Comparison of ENCODE assay signal across 25 cellular contexts in genomic region chr13:19670147-19670546, GRCh38. TPM values are rescaled to one million over a fixed set of nuclear protein-coding genes. Genes with fewer than 3 reads are reported as not detected.
A peak's percentile ranks its signal among the peaks of the same experiment; 100 is the strongest.
DNase-seq lines count a peak whose midpoint lies in the region; ATAC-seq and TF ChIP-seq lines count a peak whose summit lies in the region.
"Had no signal": no experiment of that assay in that cellular context is flagged by ENCODE, and none has a peak within 500 bp of the region (broad histone marks: within the 10 kb centered on the region; RNA-seq: fewer than 3 reads in every experiment).

No MANE protein-coding gene starts in this region.

- H3K4me1 Mint-ChIP-seq in CD4-positive, CD25-positive, alpha-beta regulatory T cell: peaks cover 0 to 9% (median 4%) of the 10 kb centered on the region in 4 donors
- H3K4me1 Mint-ChIP-seq in IgD-negative memory B cell: peaks cover 5 to 9% (median 8%) of the 10 kb centered on the region in 3 donors
- H3K4me1 Mint-ChIP-seq in central memory CD8-positive, alpha-beta T cell: peaks cover 5% of the 10 kb centered on the region
- peaks cover 0 to 9% (median 0%) of the 10 kb centered on the region in 7 donors for H3K4me1 Mint-ChIP-seq in naive thymus-derived CD4-positive, alpha-beta T cell
- no peaks in the 10 kb centered on the region for H3K4me1 Mint-ChIP-seq in HFFc6 (ENCODE audit: low read depth)

- ATAC-seq in CD4-positive, CD25-positive, alpha-beta regulatory T cell (ENCODE audit: low read depth in 2 of 2): no peak
- no peak for ATAC-seq in central memory CD8-positive, alpha-beta T cell (replicated peaks; ENCODE audit: extremely low read depth, poor library complexity, severe bottlenecking)
- ATAC-seq in naive thymus-derived CD4-positive, alpha-beta T cell: no peak
- no peak for ATAC-seq in GM21528 (IDR thresholded peaks at IDR 0.05; ENCODE audit: low FRiP score, unreplicated experiment)
- ATAC-seq: left ventricle myocardium superior, Panc1 had no signal

- POLR2A ChIA-PET in naive thymus-derived CD4-positive, alpha-beta T cell (lab: Charles Lee): no interaction called here

- H3K36me3 Mint-ChIP-seq in CD4-positive, CD25-positive, alpha-beta regulatory T cell: peaks cover 74% of the 10 kb centered on the region
- H3K36me3 Mint-ChIP-seq in IgD-negative memory B cell (peaks cover 2% of the 10 kb centered on the region), HFFc6 (ENCODE audit: low read depth) (peaks cover 41% of the 10 kb centered on the region)
- H3K36me3 Mint-ChIP-seq in central memory CD8-positive, alpha-beta T cell (ENCODE audit: insufficient read depth): peaks cover 84% of the 10 kb centered on the region
- H3K36me3 Mint-ChIP-seq in naive thymus-derived CD4-positive, alpha-beta T cell: peaks cover 8 to 67% (median 37%) of the 10 kb centered on the region in 5 donors

- no peaks in the 10 kb centered on the region for H3K27me3 ChIP-seq in CD4-positive, CD25-positive, alpha-beta regulatory T cell (ENCODE audit: control insufficient read depth, insufficient read depth, low read length)
- no peaks in the 10 kb centered on the region for H3K27me3 ChIP-seq in naive thymus-derived CD4-positive, alpha-beta T cell (ENCODE audit: control insufficient read depth in 2 of 2, insufficient read depth in 2 of 2, low read length in 2 of 2)

- TF ChIP-seq CTCF in HFFc6 (IDR thresholded peaks at IDR 0.05): no peak

- H3K27ac ChIP-seq in CD4-positive, CD25-positive, alpha-beta regulatory T cell (ENCODE audit: insufficient read depth, low read length, poor library complexity, severe bottlenecking): no peak overlapping the region
- H3K27ac ChIP-seq in naive thymus-derived CD4-positive, alpha-beta T cell (ENCODE audit: low read depth, low read length): no peak overlapping the region
- H3K27ac ChIP-seq: C4-2B, coronary artery, thoracic aorta had no signal

- H3K4me3 ChIP-seq in CD4-positive, CD25-positive, alpha-beta regulatory T cell (ENCODE audit: low read depth, low read length): no peak overlapping the region
- H3K4me3 ChIP-seq in naive thymus-derived CD4-positive, alpha-beta T cell (ENCODE audit: low read length): no peak overlapping the region
- H3K4me3 ChIP-seq: coronary artery, thoracic aorta had no signal

- H3K27ac Mint-ChIP-seq in CD4-positive, CD25-positive, alpha-beta regulatory T cell: peak overlapping the region in 2 of 3 donors; percentile 40 to 78
- H3K27ac Mint-ChIP-seq in IgD-negative memory B cell (peak overlapping the region in 2 of 3 donors; percentile 87 to 89), HFFc6 (no peak overlapping the region)
- peak overlapping the region; percentile 13 for H3K27ac Mint-ChIP-seq in central memory CD8-positive, alpha-beta T cell (ENCODE audit: low read depth)
- H3K27ac Mint-ChIP-seq in naive thymus-derived CD4-positive, alpha-beta T cell: peak overlapping the region in 6 of 9 donors; percentile 10 to 53 (median 40)
- H3K27ac Mint-ChIP-seq: stimulated activated naive CD8-positive, alpha-beta T cell treated with anti-CD3 and anti-CD28 coated beads, Interleukin-15, Interleukin-2, amounts not matched to agents 100 ng/mL and 50 ng/mL, for 24 hours had no signal

- CTCF ChIA-PET in naive thymus-derived CD4-positive, alpha-beta T cell (lab: Charles Lee): no interaction called here

- no peak for DNase-seq in CD4-positive, CD25-positive, alpha-beta regulatory T cell
- no peak for DNase-seq in central memory CD8-positive, alpha-beta T cell (ENCODE audit: low spot score in 2 of 2)
- no peak for DNase-seq in naive thymus-derived CD4-positive, alpha-beta T cell
- DNase-seq in DMS153 treated with DMSO at 0.1 percent for 48 hours (lab: John Stamatoyannopoulos, UW; ENCODE audit: unreplicated experiment) (no peak), HFFc6 (no peak)
- no peak for DNase-seq in activated CD4-positive, alpha-beta T cell treated with anti-CD3 and anti-CD28 coated beads, Interleukin-2, amount 50 U/mL, for 1 hour
- DNase-seq: activated CD4-positive, CD25-positive, alpha-beta regulatory T cell treated with anti-CD3 and anti-CD28 coated beads, Interleukin-2, amount 50 U/mL, for 72 hours; activated naive CD4-positive, alpha-beta T cell treated with anti-CD3 and anti-CD28 coated beads, Interleukin-2, amount 50 U/mL, for 16 hours; aorta; effector CD8-positive, alpha-beta T cell; KBM-7; left ventricle myocardium superior; midbrain; NCI-H1092 treated with DMSO at 0.1 percent for 48 hours; NCI-H187; NCI-H446 treated with DMSO at 0.1 percent for 48 hours; NCI-H774; Right ventricle myocardium superior had no signal

- no peaks in the 10 kb centered on the region for H3K9me3 Mint-ChIP-seq in CD4-positive, CD25-positive, alpha-beta regulatory T cell
- no peaks in the 10 kb centered on the region for H3K9me3 Mint-ChIP-seq in IgD-negative memory B cell
- H3K9me3 Mint-ChIP-seq in central memory CD8-positive, alpha-beta T cell: no peaks in the 10 kb centered on the region
- peaks cover 0 to 3% (median 0%) of the 10 kb centered on the region in 11 donors for H3K9me3 Mint-ChIP-seq in naive thymus-derived CD4-positive, alpha-beta T cell
- H3K9me3 Mint-ChIP-seq in HFFc6: no peaks in the 10 kb centered on the region
- H3K9me3 Mint-ChIP-seq: stimulated activated naive CD8-positive, alpha-beta T cell treated with anti-CD3 and anti-CD28 coated beads, Interleukin-15, Interleukin-2, amounts not matched to agents 100 ng/mL and 50 ng/mL, for 24 hours had no signal

- no peak overlapping the region for H3K4me3 Mint-ChIP-seq in CD4-positive, CD25-positive, alpha-beta regulatory T cell
- H3K4me3 Mint-ChIP-seq in IgD-negative memory B cell (no peak overlapping the region), HFFc6 (no peak overlapping the region)
- no peak overlapping the region for H3K4me3 Mint-ChIP-seq in central memory CD8-positive, alpha-beta T cell
- H3K4me3 Mint-ChIP-seq in naive thymus-derived CD4-positive, alpha-beta T cell: no peak overlapping the region
- H3K4me3 Mint-ChIP-seq: stimulated activated naive CD8-positive, alpha-beta T cell treated with anti-CD3 and anti-CD28 coated beads, Interleukin-15, Interleukin-2, amounts not matched to agents 100 ng/mL and 50 ng/mL, for 24 hours had no signal

- no peaks in the 10 kb centered on the region for H3K27me3 Mint-ChIP-seq in CD4-positive, CD25-positive, alpha-beta regulatory T cell
- H3K27me3 Mint-ChIP-seq in IgD-negative memory B cell (no peaks in the 10 kb centered on the region), HFFc6 (ENCODE audit: insufficient read depth) (peaks cover 4% of the 10 kb centered on the region)
- no peaks in the 10 kb centered on the region for H3K27me3 Mint-ChIP-seq in central memory CD8-positive, alpha-beta T cell
- H3K27me3 Mint-ChIP-seq in naive thymus-derived CD4-positive, alpha-beta T cell: no peaks in the 10 kb centered on the region
- H3K27me3 Mint-ChIP-seq: stimulated activated naive CD8-positive, alpha-beta T cell treated with anti-CD3 and anti-CD28 coated beads, Interleukin-15, Interleukin-2, amounts not matched to agents 100 ng/mL and 50 ng/mL, for 24 hours had no signal

- intact Hi-C loops in naive thymus-derived CD4-positive, alpha-beta T cell (cut with micrococcal nuclease): no loop called here

- no peaks in the 10 kb centered on the region for H3K9me3 ChIP-seq in CD4-positive, CD25-positive, alpha-beta regulatory T cell (ENCODE audit: control insufficient read depth in 2 of 2, low read length in 2 of 2)
- H3K9me3 ChIP-seq in naive thymus-derived CD4-positive, alpha-beta T cell (ENCODE audit: control insufficient read depth in 2 of 3, low read length in 3 of 3): no peaks in the 10 kb centered on the region
- H3K9me3 ChIP-seq: thoracic aorta had no signal

- peaks cover 96% of the 10 kb centered on the region for H3K36me3 ChIP-seq in CD4-positive, CD25-positive, alpha-beta regulatory T cell (ENCODE audit: control insufficient read depth, insufficient read depth, low read length)
- peaks cover 14 to 93% (median 30%) of the 10 kb centered on the region in 3 experiments for H3K36me3 ChIP-seq in naive thymus-derived CD4-positive, alpha-beta T cell (ENCODE audit: control insufficient read depth in 2 of 3, insufficient read depth in 3 of 3, low read length in 3 of 3)

- H3K4me1 ChIP-seq in CD4-positive, CD25-positive, alpha-beta regulatory T cell (ENCODE audit: control insufficient read depth, insufficient read depth, low read length, poor library complexity, severe bottlenecking): no peaks in the 10 kb centered on the region
- H3K4me1 ChIP-seq in naive thymus-derived CD4-positive, alpha-beta T cell (ENCODE audit: control insufficient read depth in 2 of 2, insufficient read depth in 2 of 2, low read length in 2 of 2): no peaks in the 10 kb centered on the region

RNA-seq across cellular contexts. Expression of gene MPHOSPH8, which starts 36.7 kb away (rescaled TPM):
- total RNA-seq in CD4-positive, CD25-positive, alpha-beta regulatory T cell: 74.2 TPM
- 10 to 100 TPM in 3 of 4 donors, 1 to 10 TPM in 1; 9.8 to 13.9 (median 12.5) TPM for polyA plus RNA-seq in CD4-positive, CD25-positive, alpha-beta regulatory T cell
- polyA plus RNA-seq in IgD-negative memory B cell: 19.8 TPM
- 100 to 1,000 TPM in 2 of 5 experiments, 10 to 100 TPM in 3; 50.6 to 131 (median 65.6) TPM for total RNA-seq in naive thymus-derived CD4-positive, alpha-beta T cell
- 10 to 100 TPM; 14.3 to 18.4 TPM for polyA plus RNA-seq in naive thymus-derived CD4-positive, alpha-beta T cell
- total RNA-seq in HFFc6 (2021; fragmentation: NEBNext Ultra II Directional; extraction: Animal tissue kit (Norgen Biotek cat#: 25700)): 10 to 100 TPM; 19.2 to 23.7 (median 20.7) TPM
